11 cellular contexts compared by ENCODE assay signal in the genomic region with DNA sequence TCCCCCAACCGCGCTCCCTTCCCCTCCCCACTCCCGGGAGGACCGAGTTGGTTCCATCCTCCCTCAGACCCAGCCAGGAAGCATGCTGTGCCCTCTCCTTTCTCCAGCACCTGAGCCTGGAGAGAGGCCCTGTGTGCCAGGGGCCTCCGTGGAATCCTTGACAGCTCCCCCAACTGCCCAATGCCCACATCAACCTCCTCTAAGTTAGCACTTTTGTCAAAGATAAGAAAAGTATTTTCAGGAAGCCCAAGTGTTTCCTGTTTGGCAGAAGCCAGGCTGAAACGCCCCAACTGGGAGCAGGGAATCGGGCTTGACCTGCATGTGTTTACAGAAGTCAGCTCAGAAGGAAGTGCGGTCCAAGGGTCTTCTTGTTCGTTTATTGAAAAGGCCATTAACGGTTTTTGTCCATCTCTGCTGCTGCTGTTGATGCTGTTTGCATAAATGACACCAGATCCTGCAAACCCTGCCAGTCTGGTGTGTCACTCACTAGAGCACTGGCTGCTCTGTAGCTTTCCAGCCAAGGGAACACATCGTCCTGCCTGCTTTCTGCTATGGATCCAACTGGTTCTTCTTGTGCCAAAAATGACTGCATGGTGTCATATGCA. TPM values are rescaled to one million over a fixed set of nuclear protein-coding genes. Genes with fewer than 3 reads are reported as not detected.
A peak's percentile ranks its signal among the peaks of the same experiment; 100 is the strongest.
DNase-seq lines count a peak whose midpoint lies in the region; ATAC-seq, FAIRE-seq and TF ChIP-seq lines count a peak whose summit lies in the region.
"Had no signal": no experiment of that assay in that cellular context is flagged by ENCODE, and none has a peak within 500 bp of the region (broad histone marks: within the 10 kb centered on the region; RNA-seq: fewer than 3 reads in every experiment).

No MANE protein-coding gene starts in this region.

- peak; percentile 12 for DNase-seq in CD1c-positive myeloid dendritic cell (ENCODE audit: extremely low spot score)
- DNase-seq in NCI-H446 treated with DMSO at 0.1 percent for 48 hours (lab: John Stamatoyannopoulos, UW), result peak; percentile 8
- peak in 4 of 5 donors; percentile 50 to 88 (median 72) for DNase-seq in heart left ventricle
- DNase-seq in pulmonary artery endothelial cell (ENCODE audit: low read depth, low spot score), result peak; percentile 60
- DNase-seq in GM12892 (ENCODE audit: insufficient read length), result no peak
- DNase-seq in NCI-H524 (lab: John Stamatoyannopoulos, UW), result no peak
- no peak for DNase-seq in globus pallidus (ENCODE audit: low spot score)
- no peak for DNase-seq in SIG-M5 (lab: John Stamatoyannopoulos, UW)
- DNase-seq: activated CD4-positive, alpha-beta T cell treated with anti-CD3 and anti-CD28 coated beads, Interleukin-2, amount 50 U/mL, for 1 hour; Caco-2; NCI-H1436 treated with DMSO at 0.1 percent for 48 hours had no signal

- peaks cover 0 to 3% (median 0%) of the 10 kb centered on the region in 9 donors for H3K27me3 ChIP-seq in heart left ventricle

- no peak for FAIRE-seq in GM12892 (lab: Jason Lieb, UNC)

- peak in 1 of 12 donors; percentile 8 for TF ChIP-seq CTCF in heart left ventricle (IDR thresholded peaks at IDR 0.05)

- WGBS in heart left ventricle, 4 donors, result 12 to 31% (median 17%) methylated on average over 11 of the region's 11 CpGs

- H3K4me3 ChIP-seq in heart left ventricle, result peak overlapping the region in 1 of 12 donors; percentile 8

- intact Hi-C loops in heart left ventricle (cut with DNase I), result loop anchor here in 1 of 10 donors (1.0 kb wide), 1 partner anchor 29 kb away; no protein-coding TSS in a partner anchor

- TF ChIP-seq POLR2A in heart left ventricle (IDR thresholded peaks at IDR 0.05) (no peak), GM12892 (IDR thresholded peaks at IDR 0.05; ENCODE audit: low read depth, low read length) (no peak)

- no peaks in the 10 kb centered on the region for H3K36me3 ChIP-seq in heart left ventricle

- peaks cover 0 to 51% (median 30%) of the 10 kb centered on the region in 12 donors for H3K4me1 ChIP-seq in heart left ventricle
- H3K4me1 ChIP-seq: Caco-2 had no signal

- peak overlapping the region; percentile 29 to 87 (median 74) for H3K27ac ChIP-seq in heart left ventricle

- peak; percentile 86 to 91 (median 89) for ATAC-seq in heart left ventricle

- H3K9me3 ChIP-seq in heart left ventricle, result no peaks in the 10 kb centered on the region
- H3K9me3 ChIP-seq: Caco-2 had no signal

RNA-seq across cellular contexts. Expression of gene COL6A3, which starts 35.3 kb away (rescaled TPM):
- total RNA-seq in heart left ventricle, result 100 to 1,000 TPM in 3 of 9 donors, 10 to 100 TPM in 6; 41.3 to 290 (median 87.3) TPM
- 100 to 1,000 TPM in 1 of 2 donors, 10 to 100 TPM in 1; 17.4 to 115 TPM for polyA plus RNA-seq in heart left ventricle
- total RNA-seq in pulmonary artery endothelial cell, result 0.07 and 0.14 TPM in 2 replicates
- polyA plus RNA-seq in GM12892 (2012; ENCODE audit: missing spikeins), result 0.06 TPM

RNA-seq across cellular contexts. Expression of gene MLPH, which starts 37.8 kb away (rescaled TPM):
- 10 to 100 TPM; 20.4 to 50.3 (median 30.7) TPM for total RNA-seq in heart left ventricle
- 10 to 100 TPM; 18.3 to 60.3 TPM for polyA plus RNA-seq in heart left ventricle
- total RNA-seq in pulmonary artery endothelial cell, result not detected in 2 replicates
- polyA plus RNA-seq in GM12892 (2012; ENCODE audit: missing spikeins), result not detected
- total RNA-seq: Caco-2 had no signal

Comparison
In these comparisons a context has a peak if more than half of its experiments do, and no peak if none do; other contexts are left out.
1. DNase-seq: peak in CD1c-positive myeloid dendritic cell (single experiment), NCI-H446 treated with DMSO at 0.1 percent for 48 hours (single experiment), heart left ventricle (4 of 5) and pulmonary artery endothelial cell (single experiment); none in GM12892 (single experiment), NCI-H524 (0 of 2), globus pallidus (single experiment) and SIG-M5 (single experiment).
2. RNA of gene COL6A3, which starts 35.3 kb away (total RNA-seq): 41.3 to 290 TPM in heart left ventricle; 0.07 to 0.14 TPM in pulmonary artery endothelial cell; every median in the first group is over 10 times any median in the second.
3. RNA of gene MLPH, which starts 37.8 kb away (total RNA-seq): 20.4 to 50.3 TPM in heart left ventricle; not detected in pulmonary artery endothelial cell; every median in the first group is over 10 times any median in the second.